In genomic region chr2:67471681-67472080, GRCh38 we compare ENCODE assay signal across 17 cellular contexts.
A peak's percentile ranks its signal among the peaks of the same experiment; 100 is the strongest.
DNase-seq lines count a peak whose midpoint lies in the region; TF ChIP-seq lines count a peak whose summit lies in the region.
"Had no signal": no experiment of that assay in that cellular context is flagged by ENCODE, and none has a peak within 500 bp of the region (broad histone marks: within the 10 kb centered on the region; RNA-seq: fewer than 3 reads in every experiment).

No MANE protein-coding gene starts in this region.

- H3K4me3 ChIP-seq in fibroblast of the aortic adventitia (ENCODE audit: low read depth, low read length): no peak overlapping the region
- H3K4me3 ChIP-seq: GM12878, GM23338 had no signal

- no peaks in the 10 kb centered on the region for H3K27me3 Mint-ChIP-seq in nephron (ENCODE audit: low read depth)
- no peaks in the 10 kb centered on the region for H3K27me3 Mint-ChIP-seq in T-helper 2 cell treated with Interferon-gamma antibody and Interleukin-4, amounts not matched to agents 5 μg/mL and 100 μg/mL, for 36 hours (ENCODE audit: low read depth)

- no peak overlapping the region for H3K4me3 Mint-ChIP-seq in nephron
- H3K4me3 Mint-ChIP-seq in T-helper 2 cell treated with Interferon-gamma antibody and Interleukin-4, amounts not matched to agents 5 μg/mL and 100 μg/mL, for 36 hours: no peak overlapping the region
- H3K4me3 Mint-ChIP-seq: CD4-positive, alpha-beta memory T cell; GM23338; H9 had no signal

- no peak for TF ChIP-seq CTCF in fibroblast of the aortic adventitia (IDR thresholded peaks at IDR 0.05; ENCODE audit: insufficient read depth, low read length)
- TF ChIP-seq CTCF in nephron (IDR thresholded peaks at IDR 0.05; ENCODE audit: unreplicated experiment in 3 of 3): no peak

- peak overlapping the region in 2 of 3 experiments; percentile 79 to 85 for H3K27ac Mint-ChIP-seq in nephron
- no peak overlapping the region for H3K27ac Mint-ChIP-seq in T-helper 2 cell treated with Interferon-gamma antibody and Interleukin-4, amounts not matched to agents 5 μg/mL and 100 μg/mL, for 36 hours
- H3K27ac Mint-ChIP-seq: CD4-positive, alpha-beta memory T cell; GM23338; H9 had no signal

- no peaks in the 10 kb centered on the region for H3K36me3 Mint-ChIP-seq in nephron (ENCODE audit: low read depth)
- no peaks in the 10 kb centered on the region for H3K36me3 Mint-ChIP-seq in T-helper 2 cell treated with Interferon-gamma antibody and Interleukin-4, amounts not matched to agents 5 μg/mL and 100 μg/mL, for 36 hours (ENCODE audit: low read depth)
- H3K36me3 Mint-ChIP-seq: CD4-positive, alpha-beta memory T cell had no signal

- no peaks in the 10 kb centered on the region for H3K9me3 Mint-ChIP-seq in nephron
- no peaks in the 10 kb centered on the region for H3K9me3 Mint-ChIP-seq in T-helper 2 cell treated with Interferon-gamma antibody and Interleukin-4, amounts not matched to agents 5 μg/mL and 100 μg/mL, for 36 hours
- H3K9me3 Mint-ChIP-seq: GM23338, H9 had no signal

- peaks cover 37% of the 10 kb centered on the region for H3K4me1 Mint-ChIP-seq in nephron
- H3K4me1 Mint-ChIP-seq in T-helper 2 cell treated with Interferon-gamma antibody and Interleukin-4, amounts not matched to agents 5 μg/mL and 100 μg/mL, for 36 hours (ENCODE audit: low read depth): no peaks in the 10 kb centered on the region
- H3K4me1 Mint-ChIP-seq: CD4-positive, alpha-beta memory T cell had no signal

- DNase-seq in amniotic epithelial cell (ENCODE audit: low read depth) (peak; percentile 93), fibroblast of the aortic adventitia (ENCODE audit: low read depth) (peak; percentile 53), DMS114 treated with DMSO at 0.1 percent for 48 hours (lab: John Stamatoyannopoulos, UW; ENCODE audit: unreplicated experiment) (no peak), kidney glomerular epithelial cell (lab: John Stamatoyannopoulos, UW) (no peak)
- no peak for DNase-seq in T-helper 2 cell treated with Interferon-gamma antibody and Interleukin-4, amounts not matched to agents 5 μg/mL and 100 μg/mL, for 36 hours (ENCODE audit: low spot score)
- DNase-seq: C1 segment of cervical spinal cord; Calu3; CD4-positive, alpha-beta memory T cell; COR-L47; DMS153; DND-41; EL; GDM1; H9 had no signal

Comparison
In these comparisons a context has a peak if more than half of its experiments do, and no peak if none do; other contexts are left out.
1. DNase-seq: peak in amniotic epithelial cell (single experiment) and fibroblast of the aortic adventitia (single experiment); none in T-helper 2 cell treated with Interferon-gamma antibody and Interleukin-4, amounts not matched to agents 5 μg/mL and 100 μg/mL, for 36 hours (single experiment), DMS114 treated with DMSO at 0.1 percent for 48 hours (single experiment) and kidney glomerular epithelial cell (single experiment).